1 cellular context compared by ENCODE assay signal in genomic region chr15:40938530-40938870, GRCh38.
TF ChIP-seq lines count a peak whose summit lies in the region.

No MANE protein-coding gene starts in this region.

TF ChIP-seq in H1, 55 proteins besides CTCF, POLR2A, EP300 and RAD21:
- TF ChIP-seq CBX5 (IDR thresholded peaks at IDR 0.05; ENCODE audit: low read depth, low read length): no peak
- no peak for TF ChIP-seq SIRT6 (IDR thresholded peaks at IDR 0.05; ENCODE audit: low read length)
- TF ChIP-seq CHD1 (IDR thresholded peaks at IDR 0.05; ENCODE audit: low read depth, low read length): no peak
- no peak for TF ChIP-seq RFX5 (IDR thresholded peaks at IDR 0.05; ENCODE audit: borderline replicate concordance, low read depth, low read length)
- TF ChIP-seq RBBP5 (IDR thresholded peaks at IDR 0.05; ENCODE audit: borderline replicate concordance, low read depth, low read length): no peak
- TF ChIP-seq TAF7 (optimal IDR thresholded peaks at IDR 0.05; ENCODE audit: borderline replicate concordance, low read depth, low read length): no peak
- TF ChIP-seq POLR2AphosphoS5 (IDR thresholded peaks at IDR 0.05; ENCODE audit: low read depth, low read length): no peak
- TF ChIP-seq HDAC6 (IDR thresholded peaks at IDR 0.05; ENCODE audit: low read depth, low read length): no peak
- no peak for TF ChIP-seq PHF8 (conservative IDR thresholded peaks at IDR 0.05; ENCODE audit: low read depth, low read length)
- TF ChIP-seq SP4 (IDR thresholded peaks at IDR 0.05; ENCODE audit: low read length): no peak
- TF ChIP-seq MAX (IDR thresholded peaks at IDR 0.05): no peak
- TF ChIP-seq CREB1 (IDR thresholded peaks at IDR 0.05): no peak
- TF ChIP-seq CEBPB (IDR thresholded peaks at IDR 0.05; ENCODE audit: low read depth, low read length): no peak
